34 cellular contexts compared by ENCODE assay signal in the genomic region with DNA sequence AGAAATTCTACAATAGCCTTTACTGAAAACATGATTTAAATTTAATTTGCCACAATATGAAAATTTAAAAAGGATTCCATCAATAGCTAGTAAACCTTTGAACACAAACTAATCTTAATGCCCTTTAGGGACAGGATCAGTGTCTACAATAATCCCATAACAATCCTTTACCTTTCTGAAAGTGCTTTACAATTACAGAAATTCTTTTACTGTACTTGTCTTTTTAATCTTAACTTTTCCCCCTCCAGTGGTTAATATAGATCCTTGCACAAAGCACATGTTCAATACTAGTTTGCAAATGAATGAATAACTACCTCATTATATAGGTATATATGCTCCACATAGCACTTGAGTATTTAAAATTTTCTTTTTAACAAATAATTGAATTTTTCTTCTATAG.
"Had no signal": no experiment of that assay in that cellular context is flagged by ENCODE, and none has a peak within 500 bp of the region (broad histone marks: within the 10 kb centered on the region; RNA-seq: fewer than 3 reads in every experiment).

No MANE protein-coding gene starts in this region.

- H3K27ac ChIP-seq: KMS-11 had no signal

- H3K9me3 ChIP-seq: MG63 had no signal

- H3K36me3 ChIP-seq: MG63 had no signal

- H3K4me3 ChIP-seq: MG63 had no signal

- DNase-seq: Karpas-422, Kasumi-1, MG63, MM.1S, MV-4-11, NCI-H1048, NCI-H1092, NCI-H1092 treated with DMSO at 0.1 percent for 48 hours, NCI-H1105, NCI-H1105 treated with DMSO at 0.1 percent for 48 hours, NCI-H1417, NCI-H1417 treated with DMSO at 0.1 percent for 48 hours, NCI-H1436, NCI-H1436 treated with DMSO at 0.1 percent for 48 hours, NCI-H146, NCI-H1694, NCI-H1694 treated with DMSO at 0.1 percent for 48 hours, NCI-H187, NCI-H187 treated with DMSO at 0.1 percent for 48 hours, NCI-H1930, NCI-H2029, NCI-H2029 treated with DMSO at 0.1 percent for 48 hours, NCI-H2081, NCI-H2081 treated with DMSO at 0.1 percent for 48 hours, NCI-H2107, NCI-H2171, NCI-H2171 treated with DMSO at 0.1 percent for 48 hours, NCI-H2227 treated with DMSO at 0.1 percent for 48 hours, NCI-H226, NCI-H345, NCI-H446, NCI-H446 treated with DMSO at 0.1 percent for 48 hours, NCI-H510A had no signal

- H3K27me3 ChIP-seq: MG63 had no signal
